30 cellular contexts compared by ENCODE assay signal in genomic region chr9:132596200-132596599, GRCh38. TPM values are rescaled to one million over a fixed set of nuclear protein-coding genes. Genes with fewer than 3 reads are reported as not detected.
"Had no signal": no experiment of that assay in that cellular context is flagged by ENCODE, and none has a peak within 500 bp of the region (broad histone marks: within the 10 kb centered on the region; RNA-seq: fewer than 3 reads in every experiment).

No MANE protein-coding gene starts in this region.

- H3K9me3 ChIP-seq: esophagus squamous epithelium, heart right ventricle, psoas muscle, sigmoid colon, thoracic aorta had no signal

- H3K4me3 Mint-ChIP-seq: activated CD4-positive, alpha-beta memory T cell treated with anti-CD3 and anti-CD28 coated beads, Interleukin-2, amount 10 ng/mL, durations not matched to agents 7 days and 5 days; activated CD4-positive, alpha-beta T cell treated with anti-CD3 and anti-CD28 coated beads, Interleukin-2, amount 10 ng/mL, durations not matched to agents 24 days and 14 days; activated T-cell treated with anti-CD3 and anti-CD28 coated beads, Interleukin-2, amount 50 U/mL, for 24 hours; memory B cell; naive thymus-derived CD4-positive, alpha-beta T cell had no signal

- H3K4me3 ChIP-seq: esophagus squamous epithelium, heart right ventricle, psoas muscle, sigmoid colon, thoracic aorta had no signal

- DNase-seq: activated CD4-positive, alpha-beta memory T cell treated with anti-CD3 and anti-CD28 coated beads, Interleukin-2, amount 10 ng/mL, durations not matched to agents 7 days and 5 days; activated CD4-positive, alpha-beta T cell treated with anti-CD3 and anti-CD28 coated beads, Interleukin-2, amount 10 ng/mL, durations not matched to agents 24 days and 14 days; activated CD4-positive, CD25-positive, alpha-beta regulatory T cell treated with anti-CD3 and anti-CD28 coated beads, Interleukin-2, amount 50 U/mL, for 72 hours; activated CD8-positive, alpha-beta memory T cell treated with anti-CD3 and anti-CD28 coated beads, Interleukin-2, amount 50 U/mL, for 48 hours; activated gamma-delta T cell treated with Interleukin-2 at 50 U/mL for 16 hours; activated naive CD4-positive, alpha-beta T cell treated with anti-CD3 and anti-CD28 coated beads, Interleukin-2, amount 50 U/mL, for 16 hours; activated T-cell treated with anti-CD3 and anti-CD28 coated beads, Interleukin-2, amount 50 U/mL, for 24 hours; dermis blood vessel endothelial cell; effector CD4-positive, alpha-beta T cell; esophagus squamous epithelium; foreskin melanocyte; heart right ventricle; midbrain; naive thymus-derived CD4-positive, alpha-beta T cell; psoas muscle; sigmoid colon; small intestine; stimulated activated CD4-positive, alpha-beta T cell treated with anti-CD3 and anti-CD28 coated beads, Interleukin-1b, Interleukin-23, amount 100 ng/mL, for 48 hours; stimulated activated CD4-positive, alpha-beta T cell treated with anti-CD3 and anti-CD28 coated beads, Interleukin-4, amount 100 ng/mL, for 4 hours; stimulated activated CD8-positive, alpha-beta memory T cell treated with anti-CD3 and anti-CD28 coated beads, Interleukin-4, amount 100 ng/mL, for 48 hours; stimulated activated naive CD4-positive, alpha-beta T cell; T-helper 9 cell had no signal

- H3K27ac ChIP-seq: epithelial cell of prostate, esophagus squamous epithelium, parathyroid adenoma, psoas muscle, sigmoid colon, thoracic aorta had no signal

- H3K4me1 Mint-ChIP-seq: activated CD4-positive, alpha-beta memory T cell treated with anti-CD3 and anti-CD28 coated beads, Interleukin-2, amount 10 ng/mL, durations not matched to agents 7 days and 5 days; activated CD4-positive, alpha-beta T cell treated with anti-CD3 and anti-CD28 coated beads, Interleukin-2, amount 10 ng/mL, durations not matched to agents 24 days and 14 days; memory B cell had no signal

- H3K4me1 ChIP-seq: esophagus squamous epithelium, parathyroid adenoma, psoas muscle, sigmoid colon had no signal

- H3K9me3 Mint-ChIP-seq: activated CD4-positive, alpha-beta memory T cell treated with anti-CD3 and anti-CD28 coated beads, Interleukin-2, amount 10 ng/mL, durations not matched to agents 7 days and 5 days; activated CD4-positive, alpha-beta T cell treated with anti-CD3 and anti-CD28 coated beads, Interleukin-2, amount 10 ng/mL, durations not matched to agents 24 days and 14 days; activated T-cell treated with anti-CD3 and anti-CD28 coated beads, Interleukin-2, amount 50 U/mL, for 24 hours; memory B cell; naive thymus-derived CD4-positive, alpha-beta T cell had no signal

- H2AFZ ChIP-seq: parathyroid adenoma had no signal

- H3K27ac Mint-ChIP-seq: activated CD4-positive, alpha-beta memory T cell treated with anti-CD3 and anti-CD28 coated beads, Interleukin-2, amount 10 ng/mL, durations not matched to agents 7 days and 5 days; activated CD4-positive, alpha-beta T cell treated with anti-CD3 and anti-CD28 coated beads, Interleukin-2, amount 10 ng/mL, durations not matched to agents 24 days and 14 days; activated T-cell treated with anti-CD3 and anti-CD28 coated beads, Interleukin-2, amount 50 U/mL, for 24 hours; memory B cell; naive thymus-derived CD4-positive, alpha-beta T cell had no signal

- H3K9ac ChIP-seq: parathyroid adenoma had no signal

- ATAC-seq: naive thymus-derived CD4-positive, alpha-beta T cell had no signal

RNA-seq across cellular contexts. Expression of gene BARHL1, which starts 13.8 kb away (rescaled TPM):
- total RNA-seq: activated CD4-positive, alpha-beta memory T cell treated with anti-CD3 and anti-CD28 coated beads, Interleukin-2, amount 10 ng/mL, durations not matched to agents 7 days and 5 days; activated CD4-positive, alpha-beta T cell treated with anti-CD3 and anti-CD28 coated beads, Interleukin-2, amount 10 ng/mL, durations not matched to agents 24 days and 14 days; dermis blood vessel endothelial cell; esophagus squamous epithelium; glomerular endothelial cell; heart right ventricle; kidney epithelial cell; lower leg skin; naive thymus-derived CD4-positive, alpha-beta T cell; psoas muscle; sigmoid colon; thoracic aorta had no signal
- polyA plus RNA-seq: heart right ventricle; naive thymus-derived CD4-positive, alpha-beta T cell; neural cell; psoas muscle; sigmoid colon; small intestine had no signal
